In the genomic region with DNA sequence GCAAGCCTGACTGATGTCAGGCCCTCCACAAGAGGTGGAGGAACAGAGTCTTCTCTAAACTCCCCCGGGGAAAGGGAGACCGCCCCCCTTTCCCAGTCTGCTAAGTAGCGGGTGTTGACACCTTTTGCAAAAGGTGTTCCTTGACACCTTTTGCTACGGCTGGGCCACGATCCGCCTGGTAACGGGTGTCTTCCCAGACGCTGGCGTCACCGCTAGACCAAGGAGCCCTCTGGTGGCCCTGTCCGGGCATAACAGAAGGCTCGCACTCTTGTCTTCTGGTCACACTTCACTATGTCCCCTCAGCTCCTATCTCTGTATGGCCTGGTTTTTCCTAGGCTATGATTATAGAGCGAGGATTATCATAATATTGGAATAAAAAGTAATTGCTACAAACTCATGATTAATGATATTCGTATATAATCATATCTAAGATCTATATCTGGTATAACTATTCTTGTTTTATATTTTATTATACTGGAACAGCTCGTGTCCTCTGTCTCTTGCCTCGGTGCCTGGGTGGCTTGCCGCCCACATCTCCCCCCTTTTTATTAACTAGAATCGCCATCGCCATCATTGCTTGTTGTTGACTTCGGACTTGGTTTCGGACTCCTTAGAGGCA, we compare ENCODE assay signal across 8 cellular contexts. TPM values are rescaled to one million over a fixed set of nuclear protein-coding genes. Genes with fewer than 3 reads are reported as not detected.
DNase-seq lines count a peak whose midpoint lies in the region; ATAC-seq, FAIRE-seq and TF ChIP-seq lines count a peak whose summit lies in the region.
"Not testable (repeated sequence)": the region's sequence is repeated elsewhere in the genome, so short reads cannot be mapped to it uniquely, and the experiment has no call there.

No MANE protein-coding gene starts in this region.

- not testable (repeated sequence) for H3K36me3 ChIP-seq in H1 (ENCODE audit: control insufficient read depth in 2 of 4, insufficient read depth in 4 of 4, low read length in 3 of 4)

- not testable (repeated sequence) for H3K4me1 ChIP-seq in H1 (replicated peaks in 1 of 4; ENCODE audit: control insufficient read depth in 3 of 4, insufficient read depth in 4 of 4, low read length in 3 of 4)

- POLR2A ChIA-PET in T-cell (lab: Charles Lee); H1 (lab: Charles Lee; ENCODE audit: partially characterized antibody): not testable (repeated sequence)

- peaks cover 12% of the 10 kb centered on the region for H3K27me3 Mint-ChIP-seq in Calu3 (ENCODE audit: unreplicated experiment)
- not testable (repeated sequence) for H3K27me3 Mint-ChIP-seq in T-cell; activated naive CD4-positive, alpha-beta T cell treated with anti-CD3 and anti-CD28 coated beads for 36 hours (ENCODE audit: low read depth); osteocyte (ENCODE audit: unreplicated experiment); type B pancreatic cell

- not testable (repeated sequence) for H3K9me3 Mint-ChIP-seq in Calu3 (ENCODE audit: low read depth, unreplicated experiment); T-cell; activated naive CD4-positive, alpha-beta T cell treated with anti-CD3 and anti-CD28 coated beads for 36 hours; osteocyte (ENCODE audit: unreplicated experiment); type B pancreatic cell

- not testable (repeated sequence) for H3K23me2 ChIP-seq in H1 (ENCODE audit: low read depth, low read length)

- not testable (repeated sequence) for H3K4ac ChIP-seq in H1 (replicated peaks; ENCODE audit: insufficient read length, low read depth, low read length)

- H3K27ac ChIP-seq in H1 (ENCODE audit: low read depth, low read length) = not testable (repeated sequence)

- H3K4me3 ChIP-seq in H1 (ENCODE audit: extremely low read depth in 1 of 4, insufficient read depth in 2 of 4, low read depth in 3 of 4, low read length in 4 of 4) = not testable (repeated sequence)

- intact Hi-C loops in Calu3 (cut with micrococcal nuclease; ENCODE audit: unreplicated experiment) = not testable (repeated sequence)
- intact Hi-C loops in activated naive CD4-positive, alpha-beta T cell treated with anti-CD3 and anti-CD28 coated beads for 36 hours (cut with micrococcal nuclease) = loop anchor here (10.0 kb wide), 1 partner anchor 56 kb away; no protein-coding TSS in a partner anchor

- H4K8ac ChIP-seq in H1 (ENCODE audit: extremely low read depth, insufficient read depth, low read length) = not testable (repeated sequence)

- H3K36me3 Mint-ChIP-seq in Calu3 (ENCODE audit: insufficient read depth, unreplicated experiment) = peaks cover 35% of the 10 kb centered on the region
- peaks cover 15% of the 10 kb centered on the region for H3K36me3 Mint-ChIP-seq in T-cell
- H3K36me3 Mint-ChIP-seq in activated naive CD4-positive, alpha-beta T cell treated with anti-CD3 and anti-CD28 coated beads for 36 hours (ENCODE audit: low read depth) = peaks cover 13% of the 10 kb centered on the region
- H3K36me3 Mint-ChIP-seq in osteocyte (ENCODE audit: unreplicated experiment) = peaks cover 12% of the 10 kb centered on the region
- not testable (repeated sequence) for H3K36me3 Mint-ChIP-seq in type B pancreatic cell

- H3K18ac ChIP-seq in H1 (ENCODE audit: extremely low read depth, low read length) = not testable (repeated sequence)

- not testable (repeated sequence) for H2BK5ac ChIP-seq in H1 (ENCODE audit: low read depth, low read length)

- not testable (repeated sequence) for H3K23ac ChIP-seq in H1 (ENCODE audit: insufficient read length)

- H2BK120ac ChIP-seq in H1 (replicated peaks; ENCODE audit: low read depth, low read length) = not testable (repeated sequence)

- not testable (repeated sequence) for H4K5ac ChIP-seq in H1 (ENCODE audit: insufficient read length, low read depth, low read length)

- H3K79me1 ChIP-seq in H1 (ENCODE audit: low read depth, low read length) = not testable (repeated sequence)

- not testable (repeated sequence) for H3K27ac Mint-ChIP-seq in Calu3 (ENCODE audit: unreplicated experiment); osteocyte (ENCODE audit: unreplicated experiment); type B pancreatic cell
- peak overlapping the region; percentile 28 to 58 for H3K27ac Mint-ChIP-seq in T-cell
- peak overlapping the region; percentile 16 for H3K27ac Mint-ChIP-seq in activated naive CD4-positive, alpha-beta T cell treated with anti-CD3 and anti-CD28 coated beads for 36 hours

- H3K9me3 ChIP-seq in H1 (ENCODE audit: insufficient read depth in 2 of 2, low read depth in 1 of 2, low read length in 1 of 2) = not testable (repeated sequence)

- H3K4me3 Mint-ChIP-seq in Calu3 (ENCODE audit: low read depth, unreplicated experiment); T-cell; activated naive CD4-positive, alpha-beta T cell treated with anti-CD3 and anti-CD28 coated beads for 36 hours; osteocyte (ENCODE audit: unreplicated experiment); type B pancreatic cell: not testable (repeated sequence)

- TF ChIP-seq CTCF in Calu3 (IDR thresholded peaks at IDR 0.05; ENCODE audit: unreplicated experiment) (peak; percentile 77), H1 (IDR thresholded peaks at IDR 0.05; ENCODE audit: control extremely low read depth in 1 of 3, insufficient read depth in 1 of 3, low read depth in 1 of 3, low read length in 3 of 3) (peak; percentile 47 to 58 (median 49)), osteocyte (IDR thresholded peaks at IDR 0.05) (peak; percentile 59), type B pancreatic cell (conservative IDR thresholded peaks at IDR 0.05) (peak; percentile 66)

- not testable (repeated sequence) for H2BK12ac ChIP-seq in H1 (ENCODE audit: low read depth, low read length)

- not testable (repeated sequence) for H2BK20ac ChIP-seq in H1 (ENCODE audit: low read length)

- not testable (repeated sequence) for H3K27me3 ChIP-seq in H1 (replicated peaks in 1 of 4; ENCODE audit: control insufficient read depth in 3 of 4, extremely low read depth in 1 of 4, insufficient read depth in 3 of 4, low read length in 3 of 4)

- H3K79me2 ChIP-seq in H1 (ENCODE audit: control insufficient read depth in 1 of 2, insufficient read depth in 2 of 2, low read length in 2 of 2) = not testable (repeated sequence)

- ATAC-seq in T-cell (replicated peaks in 1 of 4) = peak in 1 of 4 experiments; percentile 55

- H3K56ac ChIP-seq in H1 (replicated peaks; ENCODE audit: insufficient read length, low read depth, low read length) = not testable (repeated sequence)

- not testable (repeated sequence) for TF ChIP-seq POLR2A in H1 (IDR thresholded peaks at IDR 0.05; ENCODE audit: control extremely low read depth in 1 of 2, low read depth in 2 of 2, low read length in 2 of 2)

- not testable (repeated sequence) for H3K9ac ChIP-seq in H1 (replicated peaks in 1 of 4; ENCODE audit: extremely low read depth in 1 of 4, low read depth in 3 of 4, low read length in 3 of 4)

- TF ChIP-seq RAD21 in Ishikawa (IDR thresholded peaks at IDR 0.05; ENCODE audit: low read depth) (peak; percentile 36), H1 (IDR thresholded peaks at IDR 0.05 in 1 of 2, conservative IDR thresholded peaks at IDR 0.05 in 1 of 2; ENCODE audit: low read depth in 2 of 2, low read length in 2 of 2) (peak; percentile 47 to 52)

- not testable (repeated sequence) for H2AK5ac ChIP-seq in H1 (ENCODE audit: low read depth, low read length)

- CTCF ChIA-PET in Calu3 (lab: Charles Lee) (interaction anchor here (0.6 kb wide), 1 partner anchor 214 kb away, joined by 3 read pairs; no protein-coding TSS in a partner anchor), H1 (lab: Charles Lee; ENCODE audit: partially characterized antibody) (interaction anchor here (1.2 to 2.8 kb wide), 3 partner anchors 10 to 72 kb away, joined by 3 to 8 read pairs (median 4); no protein-coding TSS in a partner anchor)
- CTCF ChIA-PET in T-cell (lab: Charles Lee) = not testable (repeated sequence)
- CTCF ChIA-PET in activated naive CD4-positive, alpha-beta T cell treated with anti-CD3 and anti-CD28 coated beads for 36 hours (lab: Charles Lee) = interaction anchor here (2.5 kb wide), 1 partner anchor 12 kb away, joined by 6 read pairs; no protein-coding TSS in a partner anchor

- FAIRE-seq in H1 (lab: Jason Lieb, UNC) = not testable (repeated sequence)

- not testable (repeated sequence) for H4K20me1 ChIP-seq in H1 (replicated peaks in 1 of 2; ENCODE audit: control insufficient read depth in 1 of 2, insufficient read depth in 2 of 2, low read length in 2 of 2)

- H2BK15ac ChIP-seq in H1 (ENCODE audit: low read length) = not testable (repeated sequence)

- peak; percentile 61 for DNase-seq in Calu3
- peak in 25 of 34 experiments; percentile 6 to 37 (median 27) for DNase-seq in T-cell
- DNase-seq in activated naive CD4-positive, alpha-beta T cell treated with anti-CD3 and anti-CD28 coated beads for 36 hours = peak; percentile 62
- peak in 1 of 2 experiments; percentile 69 for DNase-seq in H1 (ENCODE audit: low read depth in 1 of 2, low spot score in 2 of 2)
- DNase-seq in iPS-NIHi7 (ENCODE audit: extremely low spot score) = peak; percentile 13
- DNase-seq in osteocyte (ENCODE audit: extremely low spot score, unreplicated experiment); type B pancreatic cell (ENCODE audit: extremely low spot score, unreplicated experiment): not testable (repeated sequence)

- not testable (repeated sequence) for H4K91ac ChIP-seq in H1 (replicated peaks; ENCODE audit: insufficient read length, low read length)

- BruUV-seq in Calu3 (replicated peaks; lab: Mats Ljungman, UMichigan) = not testable (repeated sequence)

- not testable (repeated sequence) for H3K4me2 ChIP-seq in H1 (ENCODE audit: insufficient read depth in 1 of 2, low read depth in 2 of 2, low read length in 2 of 2)

- not testable (repeated sequence) for H2AFZ ChIP-seq in H1 (ENCODE audit: low read length)

- WGBS in H1 (ENCODE audit: extremely low coverage in 1 of 2, insufficient coverage in 1 of 2, insufficient read length in 1 of 2, insufficient replicate concordance in 2 of 2, low coverage in 1 of 2, low lambda C conversion rate in 2 of 2, missing lambda C conversion rate in 1 of 2), 2 experiments = 43% methylated on average over 21 of the region's 21 CpGs; no CpG with 5 or more reads in 1 of the 2 experiments

- not testable (repeated sequence) for H3K14ac ChIP-seq in H1 (ENCODE audit: insufficient read length)

- peaks cover 42% of the 10 kb centered on the region for H3K4me1 Mint-ChIP-seq in Calu3 (ENCODE audit: low read depth, unreplicated experiment)
- peaks cover 31 to 51% (median 31%) of the 10 kb centered on the region in 3 donors for H3K4me1 Mint-ChIP-seq in T-cell
- peaks cover 45% of the 10 kb centered on the region for H3K4me1 Mint-ChIP-seq in activated naive CD4-positive, alpha-beta T cell treated with anti-CD3 and anti-CD28 coated beads for 36 hours (ENCODE audit: low read depth)
- H3K4me1 Mint-ChIP-seq in osteocyte (ENCODE audit: unreplicated experiment) = not testable (repeated sequence)
- peaks cover 21% of the 10 kb centered on the region for H3K4me1 Mint-ChIP-seq in type B pancreatic cell (ENCODE audit: unreplicated experiment)

- not testable (repeated sequence) for TF ChIP-seq EP300 in Ishikawa (IDR thresholded peaks at IDR 0.05; ENCODE audit: borderline replicate concordance); H1 (IDR thresholded peaks at IDR 0.05; ENCODE audit: borderline replicate concordance in 1 of 2, low read depth in 2 of 2, low read length in 2 of 2)

RNA-seq across cellular contexts. Expression of a gene that starts 21.5 kb away (rescaled TPM):
- total RNA-seq in Calu3 (2022) (36.6 and 36.7 TPM in 2 replicates), T-cell (10 to 100 TPM; 19.5 to 29.1 (median 26.3) TPM), osteocyte (28.0 and 28.1 TPM in 2 replicates), type B pancreatic cell (ENCODE audit: low replicate concordance) (25.1 and 30.5 TPM in 2 replicates)
- total RNA-seq in activated naive CD4-positive, alpha-beta T cell treated with anti-CD3 and anti-CD28 coated beads for 36 hours = 10 to 100 TPM; 21.8 to 24.1 TPM
- 24.8 and 26.6 TPM in 2 replicates for total RNA-seq in H1 (2021; fragmentation: NEBNext Ultra II Directional; extraction: Animal tissue kit (Norgen Biotek cat#: 25700))
- polyA plus RNA-seq in H1 (2011; rRNA removed) = 31.8 and 46.8 TPM in 2 replicates
- 38.3 TPM for polyA plus RNA-seq in H1 (2011; cell fraction: cytosol; rRNA removed)
- 28.2 TPM for polyA plus RNA-seq in H1 (2011; cell fraction: nucleus; rRNA removed)
- polyA plus RNA-seq in H1 (2012, experiment 1 of 2) = 14.3 to 21.1 TPM (median 19.7 TPM) in 4 replicates
- polyA plus RNA-seq in H1 (2012, experiment 2 of 2) = 24.0 TPM
- polyA plus RNA-seq in H1 (2013, experiment 1 of 2) = 22.7 TPM
- 25.6 TPM for polyA plus RNA-seq in H1 (2013, experiment 2 of 2)
- polyA minus RNA-seq in H1 (2011; rRNA and poly(A)+ RNA removed) = 14.1 and 15.5 TPM in 2 replicates
- 12.3 TPM for polyA minus RNA-seq in H1 (2011; cell fraction: cytosol; rRNA and poly(A)+ RNA removed)
- 29.0 TPM for polyA minus RNA-seq in H1 (2011; cell fraction: nucleus; rRNA and poly(A)+ RNA removed)

RNA-seq across cellular contexts. Expression of a gene that starts 59.2 kb away (rescaled TPM):
- total RNA-seq in Calu3 (2022) (2.0 and 2.4 TPM in 2 replicates), T-cell (1 to 10 TPM in 3 of 5 donors, under 1 TPM in 2; 0.70 to 2.0 (median 1.1) TPM), osteocyte (4.2 and 5.5 TPM in 2 replicates), type B pancreatic cell (ENCODE audit: low replicate concordance) (19.0 and 24.6 TPM in 2 replicates)
- total RNA-seq in activated naive CD4-positive, alpha-beta T cell treated with anti-CD3 and anti-CD28 coated beads for 36 hours = 1 to 10 TPM; 1.7 to 2.4 TPM
- total RNA-seq in H1 (2021; fragmentation: NEBNext Ultra II Directional; extraction: Animal tissue kit (Norgen Biotek cat#: 25700)) = 1.3 and 2.2 TPM in 2 replicates
- polyA plus RNA-seq in H1 (2011; rRNA removed) = 7.5 and 10.5 TPM in 2 replicates
- polyA plus RNA-seq in H1 (2011; cell fraction: cytosol; rRNA removed) = 9.6 TPM
- polyA plus RNA-seq in H1 (2011; cell fraction: nucleus; rRNA removed) = 9.4 TPM
- polyA plus RNA-seq in H1 (2012, experiment 1 of 2) = 2.8 to 4.0 TPM (median 3.3 TPM) in 4 replicates
- polyA plus RNA-seq in H1 (2012, experiment 2 of 2) = 1.9 TPM
- 2.7 TPM for polyA plus RNA-seq in H1 (2013, experiment 1 of 2)
- 2.2 TPM for polyA plus RNA-seq in H1 (2013, experiment 2 of 2)
- 0.95 and 1.1 TPM in 2 replicates for polyA minus RNA-seq in H1 (2011; rRNA and poly(A)+ RNA removed)
- polyA minus RNA-seq in H1 (2011; cell fraction: cytosol; rRNA and poly(A)+ RNA removed) = 2.5 TPM
- 3.3 TPM for polyA minus RNA-seq in H1 (2011; cell fraction: nucleus; rRNA and poly(A)+ RNA removed)
